Comparison of ENCODE assay signal across 8 cellular contexts in genomic region chr17:38898291-38898679, GRCh38. TPM values are rescaled to one million over a fixed set of nuclear protein-coding genes. Genes with fewer than 3 reads are reported as not detected.
A peak's percentile ranks its signal among the peaks of the same experiment; 100 is the strongest.
DNase-seq lines count a peak whose midpoint lies in the region; ATAC-seq and TF ChIP-seq lines count a peak whose summit lies in the region.

No MANE protein-coding gene starts in this region.

- peaks cover 98% of the 10 kb centered on the region for H3K4me1 ChIP-seq in left ventricle myocardium inferior
- peaks cover 47% of the 10 kb centered on the region for H3K4me1 ChIP-seq in right cardiac atrium (ENCODE audit: control insufficient read depth, insufficient read depth, low read length)
- peaks cover 0 to 100% (median 72%) of the 10 kb centered on the region in 4 donors for H3K4me1 ChIP-seq in tibial artery

- WGBS in right cardiac atrium: 50% methylated on average over 9 of the region's 9 CpGs

- H3K9me3 ChIP-seq in left ventricle myocardium inferior (replicated peaks): no peaks in the 10 kb centered on the region
- H3K9me3 ChIP-seq in right cardiac atrium (ENCODE audit: control insufficient read depth, low read length): no peaks in the 10 kb centered on the region
- no peaks in the 10 kb centered on the region for H3K9me3 ChIP-seq in tibial artery

- H3K4me3 ChIP-seq in left ventricle myocardium inferior (peak overlapping the region; percentile 19), NB4 (ENCODE audit: low read depth, low read length) (peak overlapping the region; percentile 26), right cardiac atrium (ENCODE audit: low read length) (no peak overlapping the region), tibial artery (no peak overlapping the region)

- ATAC-seq in right cardiac atrium (no peak), GM18870 (IDR thresholded peaks at IDR 0.05; ENCODE audit: unreplicated experiment) (no peak)

- intact Hi-C loops in left ventricle myocardium inferior (cut with micrococcal nuclease): no loop called here
- intact Hi-C loops in cardiac septum (cut with DNase I): no loop called here
- intact Hi-C loops in right cardiac atrium (cut with DNase I): no loop called here
- intact Hi-C loops in tibial artery (cut with DNase I; ENCODE audit: low total_unique reads): no loop called here

- no peak for TF ChIP-seq CTCF in left ventricle myocardium inferior (IDR thresholded peaks at IDR 0.05; ENCODE audit: borderline replicate concordance)
- no peak for TF ChIP-seq CTCF in NB4 (IDR thresholded peaks at IDR 0.05; ENCODE audit: low read depth, low read length)
- no peak for TF ChIP-seq CTCF in tibial artery (IDR thresholded peaks at IDR 0.05)

- H3K27ac ChIP-seq in left ventricle myocardium inferior (replicated peaks) (peak overlapping the region; percentile 86), right cardiac atrium (ENCODE audit: low read length) (peak overlapping the region; percentile 26), tibial artery (peak overlapping the region; percentile 55 to 77)

- TF ChIP-seq POLR2A in NB4 (IDR thresholded peaks at IDR 0.05; ENCODE audit: extremely low read depth, insufficient read length): no peak

- H3K36me3 ChIP-seq in left ventricle myocardium inferior: peaks cover 15% of the 10 kb centered on the region
- peaks cover 18 to 73% (median 22%) of the 10 kb centered on the region in 3 donors for H3K36me3 ChIP-seq in tibial artery

- H3K27me3 ChIP-seq in left ventricle myocardium inferior (ENCODE audit: low read depth) (no peaks in the 10 kb centered on the region), right cardiac atrium (ENCODE audit: control insufficient read depth, insufficient read depth) (no peaks in the 10 kb centered on the region), tibial artery (no peaks in the 10 kb centered on the region)

- DNase-seq in left ventricle myocardium inferior: no peak
- no peak for DNase-seq in cardiac septum (ENCODE audit: low spot score)
- peak; percentile 61 for DNase-seq in NB4 (ENCODE audit: low read depth)
- DNase-seq in right cardiac atrium: peak in 1 of 3 donors; percentile 47
- DNase-seq in tibial artery: no peak
- DNase-seq in retina: no peak
- DNase-seq in KG1 (lab: John Stamatoyannopoulos, UW): no peak

RNA-seq across cellular contexts. Expression of gene LASP1, which starts 28.4 kb away (rescaled TPM):
- total RNA-seq in left ventricle myocardium inferior (29.4 TPM), cardiac septum (25.3 TPM), right cardiac atrium (10 to 100 TPM; 29.2 to 39.6 (median 35.8) TPM)
- polyA plus RNA-seq in right cardiac atrium: 23.8 TPM

RNA-seq across cellular contexts. Expression of gene RPL23, which starts 44.8 kb away (rescaled TPM):
- 760 TPM for total RNA-seq in left ventricle myocardium inferior
- 564 TPM for total RNA-seq in cardiac septum
- total RNA-seq in right cardiac atrium: 100 to 1,000 TPM; 830 to 995 (median 880) TPM
- 1,847 TPM for polyA plus RNA-seq in right cardiac atrium

Comparison
In these comparisons a context has a peak if more than half of its experiments do, and no peak if none do; other contexts are left out.
1. H3K4me3 ChIP-seq: peak in left ventricle myocardium inferior (single experiment) and NB4 (single experiment); none in right cardiac atrium (single experiment) and tibial artery (0 of 2).
2. H3K27ac ChIP-seq: peak in every context shown above with its lines; median percentile 86 in left ventricle myocardium inferior; 66 in tibial artery; 26 in right cardiac atrium.